Comparison of ENCODE assay signal across 8 cellular contexts in genomic region chr6:25991785-25992412, GRCh38. TPM values are rescaled to one million over a fixed set of nuclear protein-coding genes. Genes with fewer than 3 reads are reported as not detected.
DNase-seq lines count a peak whose midpoint lies in the region; ATAC-seq and TF ChIP-seq lines count a peak whose summit lies in the region.

No MANE protein-coding gene starts in this region.

- H3K4me3 ChIP-seq in Caco-2 (ENCODE audit: low read depth, low read length), result peak overlapping the region; percentile 54

- H3K27ac Mint-ChIP-seq in Caco-2 (ENCODE audit: unreplicated experiment) (peak overlapping the region; percentile 93), naive B cell (peak overlapping the region; percentile 96 to 100 (median 99))
- H3K27ac Mint-ChIP-seq in activated T-helper 2 cell treated with anti-CD3 and anti-CD28 coated beads, Interferon-gamma antibody, Interleukin-2, Interleukin-4, amounts not matched to agents 10 μg/mL and 5 μg/mL and 100 μg/mL, durations not matched to agents 14 hours and 24 hours and 36 hours, result peak overlapping the region; percentile 87
- peak overlapping the region; percentile 94 to 99 for H3K27ac Mint-ChIP-seq in stimulated activated naive CD8-positive, alpha-beta T cell treated with anti-CD3 and anti-CD28 coated beads, Interleukin-15, amount 100 ng/mL, for 72 hours

- DNase-seq in Caco-2 (peak; percentile 67 to 73), HT-29 (ENCODE audit: low spot score) (peak; percentile 70), fibroblast of peridontal ligament (ENCODE audit: extremely low read depth) (peak; percentile 65), naive B cell (peak; percentile 80)
- DNase-seq in activated T-helper 2 cell treated with anti-CD3 and anti-CD28 coated beads, Interferon-gamma antibody, Interleukin-2, Interleukin-4, amounts not matched to agents 10 μg/mL and 5 μg/mL and 100 μg/mL, durations not matched to agents 14 hours and 24 hours and 36 hours (ENCODE audit: low spot score), result peak; percentile 49
- DNase-seq in stimulated activated naive CD8-positive, alpha-beta T cell treated with anti-CD3 and anti-CD28 coated beads, Interleukin-15, amount 100 ng/mL, for 72 hours, result peak; percentile 52 to 61

- intact Hi-C loops in Caco-2 (cut with micrococcal nuclease; ENCODE audit: unreplicated experiment), result loop anchor here (2.0 to 5.0 kb wide), 4 partner anchors 19 to 203 kb away; no protein-coding TSS in a partner anchor
- intact Hi-C loops in activated T-helper 2 cell treated with anti-CD3 and anti-CD28 coated beads, Interferon-gamma antibody, Interleukin-2, Interleukin-4, amounts not matched to agents 10 μg/mL and 5 μg/mL and 100 μg/mL, durations not matched to agents 14 hours and 24 hours and 36 hours (cut with micrococcal nuclease), result loop anchor here (1.0 to 5.0 kb wide), 4 partner anchors 25 to 270 kb away; partner anchors contain the start of gene TRIM38

- H3K9me3 Mint-ChIP-seq in Caco-2 (ENCODE audit: unreplicated experiment) (no peaks in the 10 kb centered on the region), naive B cell (no peaks in the 10 kb centered on the region)
- no peaks in the 10 kb centered on the region for H3K9me3 Mint-ChIP-seq in activated T-helper 2 cell treated with anti-CD3 and anti-CD28 coated beads, Interferon-gamma antibody, Interleukin-2, Interleukin-4, amounts not matched to agents 10 μg/mL and 5 μg/mL and 100 μg/mL, durations not matched to agents 14 hours and 24 hours and 36 hours
- H3K9me3 Mint-ChIP-seq in stimulated activated naive CD8-positive, alpha-beta T cell treated with anti-CD3 and anti-CD28 coated beads, Interleukin-15, amount 100 ng/mL, for 72 hours, result peaks cover 0 to 10% of the 10 kb centered on the region in 2 donors

- H3K4me3 Mint-ChIP-seq in Caco-2 (ENCODE audit: unreplicated experiment) (peak overlapping the region; percentile 95), naive B cell (peak overlapping the region; percentile 92 to 99 (median 98))
- H3K4me3 Mint-ChIP-seq in activated T-helper 2 cell treated with anti-CD3 and anti-CD28 coated beads, Interferon-gamma antibody, Interleukin-2, Interleukin-4, amounts not matched to agents 10 μg/mL and 5 μg/mL and 100 μg/mL, durations not matched to agents 14 hours and 24 hours and 36 hours (ENCODE audit: low read depth), result peak overlapping the region; percentile 97
- peak overlapping the region; percentile 99 for H3K4me3 Mint-ChIP-seq in stimulated activated naive CD8-positive, alpha-beta T cell treated with anti-CD3 and anti-CD28 coated beads, Interleukin-15, amount 100 ng/mL, for 72 hours

- no peaks in the 10 kb centered on the region for H3K36me3 Mint-ChIP-seq in Caco-2 (ENCODE audit: insufficient read depth, unreplicated experiment)
- peaks cover 27% of the 10 kb centered on the region for H3K36me3 Mint-ChIP-seq in activated T-helper 2 cell treated with anti-CD3 and anti-CD28 coated beads, Interferon-gamma antibody, Interleukin-2, Interleukin-4, amounts not matched to agents 10 μg/mL and 5 μg/mL and 100 μg/mL, durations not matched to agents 14 hours and 24 hours and 36 hours (ENCODE audit: low read depth)
- H3K36me3 Mint-ChIP-seq in naive B cell, result peaks cover 6 to 9% of the 10 kb centered on the region in 2 donors

- ATAC-seq in GM21390 (IDR thresholded peaks at IDR 0.05; ENCODE audit: unreplicated experiment) (peak; percentile 48), naive B cell (ENCODE audit: low read depth in 2 of 2) (peak; percentile 40 to 51)
- peak; percentile 60 for ATAC-seq in stimulated activated naive CD8-positive, alpha-beta T cell treated with anti-CD3 and anti-CD28 coated beads, Interleukin-15, amount 100 ng/mL, for 72 hours

- TSS peak; percentile 97 for BruUV-seq in Caco-2 (replicated peaks; lab: Mats Ljungman, UMichigan)

- H3K4me1 Mint-ChIP-seq in Caco-2 (ENCODE audit: low read depth, unreplicated experiment) (no peaks in the 10 kb centered on the region), naive B cell (peaks cover 26 to 41% (median 37%) of the 10 kb centered on the region in 3 donors)
- H3K4me1 Mint-ChIP-seq in activated T-helper 2 cell treated with anti-CD3 and anti-CD28 coated beads, Interferon-gamma antibody, Interleukin-2, Interleukin-4, amounts not matched to agents 10 μg/mL and 5 μg/mL and 100 μg/mL, durations not matched to agents 14 hours and 24 hours and 36 hours (ENCODE audit: low read depth), result peaks cover 27% of the 10 kb centered on the region
- H3K4me1 Mint-ChIP-seq in stimulated activated naive CD8-positive, alpha-beta T cell treated with anti-CD3 and anti-CD28 coated beads, Interleukin-15, amount 100 ng/mL, for 72 hours, result peaks cover 14% of the 10 kb centered on the region

- H3K27me3 Mint-ChIP-seq in Caco-2 (ENCODE audit: insufficient read depth, unreplicated experiment) (no peaks in the 10 kb centered on the region), naive B cell (no peaks in the 10 kb centered on the region)
- H3K27me3 Mint-ChIP-seq in activated T-helper 2 cell treated with anti-CD3 and anti-CD28 coated beads, Interferon-gamma antibody, Interleukin-2, Interleukin-4, amounts not matched to agents 10 μg/mL and 5 μg/mL and 100 μg/mL, durations not matched to agents 14 hours and 24 hours and 36 hours (ENCODE audit: low read depth), result no peaks in the 10 kb centered on the region
- H3K27me3 Mint-ChIP-seq in stimulated activated naive CD8-positive, alpha-beta T cell treated with anti-CD3 and anti-CD28 coated beads, Interleukin-15, amount 100 ng/mL, for 72 hours, result no peaks in the 10 kb centered on the region

- H3K9me3 ChIP-seq in Caco-2, result no peaks in the 10 kb centered on the region

- POLR2A ChIA-PET in Caco-2 (lab: Charles Lee), result interaction anchor here (0.6 to 2.4 kb wide), 3 partner anchors 30 to 1284 kb away, joined by 3 to 22 read pairs (median 3); a partner anchor contains a TSS

- no peaks in the 10 kb centered on the region; the same call in 1 of the 2 replicates for H3K4me1 ChIP-seq in Caco-2

- H3K36me3 ChIP-seq in Caco-2 (ENCODE audit: control insufficient read depth, insufficient read depth, low read length), result no peaks in the 10 kb centered on the region

- no peak for TF ChIP-seq CTCF in Caco-2 (IDR thresholded peaks at IDR 0.05; ENCODE audit: insufficient read depth in 1 of 2, low read depth in 1 of 2, low read length in 1 of 2, severe bottlenecking in 1 of 2, unreplicated experiment in 1 of 2)

- H3K27me3 ChIP-seq in Caco-2 (replicated peaks; ENCODE audit: control insufficient read depth, insufficient read depth, low read length), result no peaks in the 10 kb centered on the region

- CTCF ChIA-PET in Caco-2 (lab: Charles Lee), result interaction anchor here (0.5 to 2.1 kb wide), 11 partner anchors 10 to 713 kb away, joined by 3 to 20 read pairs (median 4); partner anchors contain the start of gene CARMIL1

TF ChIP-seq in PFSK-1, 5 proteins besides CTCF, POLR2A, EP300 and RAD21:
- TF ChIP-seq REST (IDR thresholded peaks at IDR 0.05; ENCODE audit: insufficient read depth in 1 of 2, low read depth in 2 of 2, low read length in 2 of 2) (0 out of 4 replicates have a peak, but pooled peaks of 1 of the 2 experiments have one; percentile 16), FOXP2 (optimal IDR thresholded peaks at IDR 0.05; ENCODE audit: borderline replicate concordance, extremely low read depth, extremely low read length, insufficient read depth) (peak; percentile 23), SIN3A (IDR thresholded peaks at IDR 0.05; ENCODE audit: borderline replicate concordance, insufficient read depth, low read length) (no peak), POLR2AphosphoS5 (IDR thresholded peaks at IDR 0.05; ENCODE audit: low read depth, low read length) (no peak), TAF1 (IDR thresholded peaks at IDR 0.05; ENCODE audit: borderline replicate concordance, insufficient read depth, low read length) (no peak)

RNA-seq across cellular contexts. Expression of gene TRIM38, which starts 29.3 kb away (rescaled TPM):
- total RNA-seq in Caco-2 (2022), result 0.53 and 0.70 TPM in 2 replicates
- total RNA-seq in HT-29 (2014; rRNA removed; shearing (Covaris generic)), result 2.5 and 4.0 TPM in 2 replicates
- polyA plus RNA-seq in PFSK-1 (2012; ENCODE audit: insufficient read length, low read depth), result 1.8 TPM
- total RNA-seq in activated T-helper 2 cell treated with anti-CD3 and anti-CD28 coated beads, Interferon-gamma antibody, Interleukin-2, Interleukin-4, amounts not matched to agents 10 μg/mL and 5 μg/mL and 100 μg/mL, durations not matched to agents 14 hours and 24 hours and 36 hours, result 29.2 and 29.5 TPM in 2 replicates
- 10 to 100 TPM in 5 of 6 donors, 1 to 10 TPM in 1; 8.4 to 25.9 (median 19.5) TPM for polyA plus RNA-seq in naive B cell (ENCODE audit: low read depth in 6 of 6)

Comparison
In these comparisons a context has a peak if more than half of its experiments do, and no peak if none do; other contexts are left out.
1. Peak in every context shown above with its lines: DNase-seq, ATAC-seq and H3K4me3 ChIP-seq.